In genomic region chr4:105296672-105297071, GRCh38 we compare ENCODE assay signal across 26 cellular contexts.
DNase-seq lines count a peak whose midpoint lies in the region; ATAC-seq, FAIRE-seq and TF ChIP-seq lines count a peak whose summit lies in the region.
"Had no signal": no experiment of that assay in that cellular context is flagged by ENCODE, and none has a peak within 500 bp of the region (broad histone marks: within the 10 kb centered on the region; RNA-seq: fewer than 3 reads in every experiment).

No MANE protein-coding gene starts in this region.

- TF ChIP-seq CTCF in HepG2 (CRISPR knock-in tag; IDR thresholded peaks at IDR 0.05) (no peak), right lobe of liver (IDR thresholded peaks at IDR 0.05) (no peak), NB4 (IDR thresholded peaks at IDR 0.05; ENCODE audit: low read depth, low read length) (no peak), neutrophil (IDR thresholded peaks at IDR 0.05) (no peak), upper lobe of right lung (IDR thresholded peaks at IDR 0.05) (no peak)

- CTCF ChIA-PET in HepG2 (lab: Yijun Ruan, JAX; ENCODE audit: low intra/inter-chr PET ratio, low total read pairs), result no interaction called here

- no peaks in the 10 kb centered on the region for H4K20me1 ChIP-seq in HepG2 (ENCODE audit: insufficient read depth, low read length)
- H4K20me1 ChIP-seq: BLaER1 had no signal

- intact Hi-C loops in HepG2 (cut with micrococcal nuclease; ENCODE audit: unreplicated experiment), result no loop called here
- intact Hi-C loops in right lobe of liver (cut with DNase I), result no loop called here
- intact Hi-C loops in upper lobe of right lung (cut with DNase I), result no loop called here

- H3K79me2 ChIP-seq in HepG2 (ENCODE audit: insufficient read depth, low read length), result no peaks in the 10 kb centered on the region

- H3K27me3 ChIP-seq in HepG2 (ENCODE audit: control insufficient read depth in 1 of 2, insufficient read depth in 2 of 2, low read length in 2 of 2) (no peaks in the 10 kb centered on the region), right lobe of liver (no peaks in the 10 kb centered on the region), neutrophil (no peaks in the 10 kb centered on the region), upper lobe of right lung (no peaks in the 10 kb centered on the region)
- H3K27me3 ChIP-seq: BE2C, BLaER1 had no signal

- H3K27ac ChIP-seq in HepG2 (ENCODE audit: extremely low read length, insufficient read depth, low read length), result no peak overlapping the region
- H3K27ac ChIP-seq in right lobe of liver, result no peak overlapping the region
- peak overlapping the region; percentile 54 for H3K27ac ChIP-seq in neutrophil
- H3K27ac ChIP-seq in upper lobe of right lung, result no peak overlapping the region
- H3K27ac ChIP-seq: 22Rv1, A549, BLaER1 had no signal

- POLR2A ChIA-PET in HepG2 (lab: Yijun Ruan, JAX), result no interaction called here

- no peak for TF ChIP-seq RAD21 in HepG2 (CRISPR knock-in tag; IDR thresholded peaks at IDR 0.05)

- H3K36me3 ChIP-seq in HepG2 (replicated peaks in 1 of 2; ENCODE audit: control insufficient read depth in 1 of 2, insufficient read depth in 2 of 2, low read length in 2 of 2) (no peaks in the 10 kb centered on the region), right lobe of liver (no peaks in the 10 kb centered on the region), neutrophil (no peaks in the 10 kb centered on the region), upper lobe of right lung (no peaks in the 10 kb centered on the region)
- H3K36me3 ChIP-seq: BE2C, BLaER1 had no signal

- no peak for FAIRE-seq in HepG2 (lab: Jason Lieb, UNC)
- FAIRE-seq: A549, GM12891, GM19239 had no signal

- DNase-seq in HepG2 (ENCODE audit: low spot score) (no peak), right lobe of liver (no peak), NB4 (ENCODE audit: low read depth) (peak; percentile 23), upper lobe of right lung (peak; percentile 44), KG1 (lab: John Stamatoyannopoulos, UW) (no peak), occipital lobe (lab: John Stamatoyannopoulos, UW) (no peak), AG08396 (ENCODE audit: low spot score) (no peak)
- DNase-seq: BE2C; C1 segment of cervical spinal cord; CD4-positive, alpha-beta memory T cell; CD4-positive, CD25-positive, alpha-beta regulatory T cell; CD8-positive, alpha-beta memory T cell; COR-L47; DMS 273 treated with DMSO at 0.1 percent for 48 hours; DMS153; DMS53; DMS79; DND-41; EL; GDM1 had no signal

- no peak overlapping the region for H2AFZ ChIP-seq in HepG2 (ENCODE audit: low read length)

- in situ Hi-C loops in HepG2 (cut with HindIII; ENCODE audit: extremely low pct_ligation_motif_present, low pct_unique_long_range_greater_than_20kb), result no loop called here

- TF ChIP-seq POLR2A in HepG2 (IDR thresholded peaks at IDR 0.05; ENCODE audit: insufficient read depth in 1 of 2, low read depth in 2 of 2, low read length in 2 of 2) (no peak), right lobe of liver (IDR thresholded peaks at IDR 0.05) (no peak), NB4 (IDR thresholded peaks at IDR 0.05; ENCODE audit: extremely low read depth, insufficient read length) (no peak)

- TF ChIP-seq EP300 in HepG2 (IDR thresholded peaks at IDR 0.05; ENCODE audit: low read depth in 2 of 2, low read length in 2 of 2) (no peak), HepG2 (CRISPR knock-in tag; IDR thresholded peaks at IDR 0.05; ENCODE audit: borderline replicate concordance) (no peak)

- H3K4me1 ChIP-seq in HepG2 (ENCODE audit: insufficient read depth, low read length), result no peaks in the 10 kb centered on the region
- no peaks in the 10 kb centered on the region for H3K4me1 ChIP-seq in right lobe of liver
- peaks cover 18 to 34% of the 10 kb centered on the region in 2 experiments for H3K4me1 ChIP-seq in neutrophil (ENCODE audit: control insufficient read depth in 1 of 2, insufficient read depth in 1 of 2, low read depth in 1 of 2, low read length in 1 of 2)
- no peaks in the 10 kb centered on the region for H3K4me1 ChIP-seq in upper lobe of right lung
- H3K4me1 ChIP-seq: A549, BE2C had no signal

- H3K9me3 ChIP-seq in HepG2 (ENCODE audit: low read length) (no peaks in the 10 kb centered on the region), right lobe of liver (no peaks in the 10 kb centered on the region), neutrophil (no peaks in the 10 kb centered on the region), upper lobe of right lung (no peaks in the 10 kb centered on the region)
- H3K9me3 ChIP-seq: A549, BE2C, BLaER1 had no signal

- WGBS in HepG2 (ENCODE audit: low lambda C conversion rate), result 44% methylated on average over 6 of the region's 6 CpGs
- WGBS in right lobe of liver (ENCODE audit: insufficient coverage, low coverage, low lambda C conversion rate, missing lambda C conversion rate), result no CpG with 5 or more reads among the region's 6 CpGs

- 0 out of 2 replicates have a peak overlapping the region, but pooled peaks have one; percentile 19 for H3K4me2 ChIP-seq in HepG2 (ENCODE audit: low read depth, low read length)
- H3K4me2 ChIP-seq: A549 had no signal

- H3K9ac ChIP-seq in HepG2 (ENCODE audit: insufficient read depth, low read depth, low read length), result no peak overlapping the region
- H3K9ac ChIP-seq: BLaER1 had no signal

- peak; percentile 62 for ATAC-seq in HepG2
- ATAC-seq in right lobe of liver, result no peak
- no peak for ATAC-seq in upper lobe of right lung
- ATAC-seq: A549 had no signal

- BruUV-seq in HepG2 (replicated peaks; lab: Mats Ljungman, UMichigan), result no TSS peak

- H3K4me3 ChIP-seq in HepG2 (replicated peaks in 1 of 3; ENCODE audit: insufficient read depth in 1 of 3, low read depth in 2 of 3, low read length in 3 of 3) (no peak overlapping the region), right lobe of liver (no peak overlapping the region), NB4 (ENCODE audit: low read depth, low read length) (no peak overlapping the region), neutrophil (ENCODE audit: low read depth in 1 of 2, low read length in 1 of 2) (no peak overlapping the region), upper lobe of right lung (no peak overlapping the region)
- H3K4me3 ChIP-seq: A549, BLaER1 had no signal

TF ChIP-seq in HepG2, 621 proteins besides CTCF, POLR2A, EP300 and RAD21 (continues in another document):
- TF ChIP-seq RFX5 (IDR thresholded peaks at IDR 0.05; ENCODE audit: low read depth, low read length) (no peak), KIAA2018 (CRISPR knock-in tag; IDR thresholded peaks at IDR 0.05; ENCODE audit: borderline replicate concordance) (no peak), ZNF414 (CRISPR knock-in tag; IDR thresholded peaks at IDR 0.05) (no peak), ZBTB21 (CRISPR knock-in tag; IDR thresholded peaks at IDR 0.05) (no peak)

Comparison
In these comparisons a context has a peak if more than half of its experiments do, and no peak if none do; other contexts are left out.
1. DNase-seq: peak in NB4 (single experiment) and upper lobe of right lung (single experiment); none in HepG2 (single experiment), right lobe of liver (0 of 3), KG1 (single experiment), occipital lobe (single experiment) and AG08396 (single experiment).